Comparison of ENCODE assay signal across 22 cellular contexts in genomic region chr16:27805828-27806351, GRCh38.
"Had no signal": no experiment of that assay in that cellular context is flagged by ENCODE, and none has a peak within 500 bp of the region (broad histone marks: within the 10 kb centered on the region; RNA-seq: fewer than 3 reads in every experiment).

No MANE protein-coding gene starts in this region.

- H3K4me3 ChIP-seq: breast epithelium had no signal

- ATAC-seq: activated T-cell treated with anti-CD3 and anti-CD28 coated beads, Interleukin-2, amount 50 U/mL, for 4 hours had no signal

- H3K9me3 Mint-ChIP-seq: activated CD4-positive, alpha-beta memory T cell treated with anti-CD3 and anti-CD28 coated beads for 36 hours; activated CD4-positive, alpha-beta T cell treated with anti-CD3 and anti-CD28 coated beads, Interleukin-2, amount 10 ng/mL, durations not matched to agents 24 days and 14 days; activated T-cell treated with anti-CD3 and anti-CD28 coated beads, Interleukin-2, amount 50 U/mL, for 4 hours; T-helper 1 cell treated with Interleukin-12 subunit alpha and Interleukin-12 subunit beta and Interleukin-4 antibody, amounts not matched to agents 30 μg/mL and 1 μg/mL, for 36 hours had no signal

- H3K36me3 ChIP-seq: breast epithelium had no signal

- DNase-seq: activated CD4-positive, alpha-beta memory T cell treated with anti-CD3 and anti-CD28 coated beads for 36 hours; activated CD4-positive, alpha-beta T cell treated with anti-CD3 and anti-CD28 coated beads, Interleukin-2, amount 10 ng/mL, durations not matched to agents 24 days and 14 days; activated CD4-positive, CD25-positive, alpha-beta regulatory T cell treated with anti-CD3 and anti-CD28 coated beads, Interleukin-2, amount 50 U/mL, for 72 hours; activated CD8-positive, alpha-beta memory T cell treated with anti-CD3 and anti-CD28 coated beads for 24 hours; activated gamma-delta T cell treated with Interleukin-2 at 50 U/mL for 16 hours; activated naive CD4-positive, alpha-beta T cell treated with anti-CD3 and anti-CD28 coated beads, Interleukin-2, amount 50 U/mL, for 16 hours; activated T-cell treated with anti-CD3 and anti-CD28 coated beads, Interleukin-2, amount 50 U/mL, for 4 hours; aorta; caudate nucleus; NCI-H1092; NCI-H1417; NCI-H1930; NCI-H2171; NCI-H226; NCI-H526 treated with DMSO at 0.1 percent for 48 hours; NCI-H82; OCI-M1; SHP77 treated with DMSO at 0.1 percent for 48 hours had no signal

- H3K27ac ChIP-seq: breast epithelium, KMS-11 had no signal

- H3K4me3 Mint-ChIP-seq: activated CD4-positive, alpha-beta memory T cell treated with anti-CD3 and anti-CD28 coated beads for 36 hours; activated CD4-positive, alpha-beta T cell treated with anti-CD3 and anti-CD28 coated beads, Interleukin-2, amount 10 ng/mL, durations not matched to agents 24 days and 14 days; activated T-cell treated with anti-CD3 and anti-CD28 coated beads, Interleukin-2, amount 50 U/mL, for 4 hours; T-helper 1 cell treated with Interleukin-12 subunit alpha and Interleukin-12 subunit beta and Interleukin-4 antibody, amounts not matched to agents 30 μg/mL and 1 μg/mL, for 36 hours had no signal

- H3K4me1 ChIP-seq: breast epithelium had no signal

- H3K27ac Mint-ChIP-seq: activated CD4-positive, alpha-beta memory T cell treated with anti-CD3 and anti-CD28 coated beads for 36 hours; activated CD4-positive, alpha-beta T cell treated with anti-CD3 and anti-CD28 coated beads, Interleukin-2, amount 10 ng/mL, durations not matched to agents 24 days and 14 days; IgD-negative memory B cell; T-helper 1 cell treated with Interleukin-12 subunit alpha and Interleukin-12 subunit beta and Interleukin-4 antibody, amounts not matched to agents 30 μg/mL and 1 μg/mL, for 36 hours had no signal

- H3K36me3 Mint-ChIP-seq: activated CD4-positive, alpha-beta memory T cell treated with anti-CD3 and anti-CD28 coated beads for 36 hours; IgD-negative memory B cell had no signal
